ENCODE assay signal across 1 cellular context in the genomic region with DNA sequence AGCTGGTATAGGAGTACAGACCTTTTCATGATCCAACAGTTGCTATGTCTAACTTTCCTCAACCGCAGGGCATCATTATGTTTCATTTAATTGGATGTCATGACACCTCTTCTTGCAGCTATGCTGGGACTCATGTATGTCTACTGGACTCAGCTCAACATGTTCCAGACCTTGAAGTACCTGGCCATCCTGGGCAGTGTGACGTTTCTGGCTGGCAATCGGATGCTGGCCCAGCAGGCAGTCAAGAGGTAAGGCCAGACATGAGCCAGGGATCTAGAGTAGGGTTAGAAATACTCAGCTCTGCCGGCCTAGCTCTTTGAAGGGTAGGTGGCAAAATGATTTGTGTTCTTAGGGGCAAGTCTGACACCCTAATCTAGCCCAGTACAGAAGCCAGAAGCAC.
TF ChIP-seq lines count a peak whose summit lies in the region.

No MANE protein-coding gene starts in this region.

TF ChIP-seq in HepG2, 621 proteins besides CTCF, POLR2A, EP300 and RAD21:
- TF ChIP-seq, protein P1, sequence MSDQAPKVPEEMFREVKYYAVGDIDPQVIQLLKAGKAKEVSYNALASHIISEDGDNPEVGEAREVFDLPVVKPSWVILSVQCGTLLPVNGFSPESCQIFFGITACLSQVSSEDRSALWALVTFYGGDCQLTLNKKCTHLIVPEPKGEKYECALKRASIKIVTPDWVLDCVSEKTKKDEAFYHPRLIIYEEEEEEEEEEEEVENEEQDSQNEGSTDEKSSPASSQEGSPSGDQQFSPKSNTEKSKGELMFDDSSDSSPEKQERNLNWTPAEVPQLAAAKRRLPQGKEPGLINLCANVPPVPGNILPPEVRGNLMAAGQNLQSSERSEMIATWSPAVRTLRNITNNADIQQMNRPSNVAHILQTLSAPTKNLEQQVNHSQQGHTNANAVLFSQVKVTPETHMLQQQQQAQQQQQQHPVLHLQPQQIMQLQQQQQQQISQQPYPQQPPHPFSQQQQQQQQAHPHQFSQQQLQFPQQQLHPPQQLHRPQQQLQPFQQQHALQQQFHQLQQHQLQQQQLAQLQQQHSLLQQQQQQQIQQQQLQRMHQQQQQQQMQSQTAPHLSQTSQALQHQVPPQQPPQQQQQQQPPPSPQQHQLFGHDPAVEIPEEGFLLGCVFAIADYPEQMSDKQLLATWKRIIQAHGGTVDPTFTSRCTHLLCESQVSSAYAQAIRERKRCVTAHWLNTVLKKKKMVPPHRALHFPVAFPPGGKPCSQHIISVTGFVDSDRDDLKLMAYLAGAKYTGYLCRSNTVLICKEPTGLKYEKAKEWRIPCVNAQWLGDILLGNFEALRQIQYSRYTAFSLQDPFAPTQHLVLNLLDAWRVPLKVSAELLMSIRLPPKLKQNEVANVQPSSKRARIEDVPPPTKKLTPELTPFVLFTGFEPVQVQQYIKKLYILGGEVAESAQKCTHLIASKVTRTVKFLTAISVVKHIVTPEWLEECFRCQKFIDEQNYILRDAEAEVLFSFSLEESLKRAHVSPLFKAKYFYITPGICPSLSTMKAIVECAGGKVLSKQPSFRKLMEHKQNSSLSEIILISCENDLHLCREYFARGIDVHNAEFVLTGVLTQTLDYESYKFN (CRISPR knock-in tag; conservative IDR thresholded peaks at IDR 0.05): no peak
- no peak for TF ChIP-seq ZNF180 (CRISPR knock-in tag; IDR thresholded peaks at IDR 0.05; ENCODE audit: borderline replicate concordance, low read depth)
- TF ChIP-seq, protein P2, sequence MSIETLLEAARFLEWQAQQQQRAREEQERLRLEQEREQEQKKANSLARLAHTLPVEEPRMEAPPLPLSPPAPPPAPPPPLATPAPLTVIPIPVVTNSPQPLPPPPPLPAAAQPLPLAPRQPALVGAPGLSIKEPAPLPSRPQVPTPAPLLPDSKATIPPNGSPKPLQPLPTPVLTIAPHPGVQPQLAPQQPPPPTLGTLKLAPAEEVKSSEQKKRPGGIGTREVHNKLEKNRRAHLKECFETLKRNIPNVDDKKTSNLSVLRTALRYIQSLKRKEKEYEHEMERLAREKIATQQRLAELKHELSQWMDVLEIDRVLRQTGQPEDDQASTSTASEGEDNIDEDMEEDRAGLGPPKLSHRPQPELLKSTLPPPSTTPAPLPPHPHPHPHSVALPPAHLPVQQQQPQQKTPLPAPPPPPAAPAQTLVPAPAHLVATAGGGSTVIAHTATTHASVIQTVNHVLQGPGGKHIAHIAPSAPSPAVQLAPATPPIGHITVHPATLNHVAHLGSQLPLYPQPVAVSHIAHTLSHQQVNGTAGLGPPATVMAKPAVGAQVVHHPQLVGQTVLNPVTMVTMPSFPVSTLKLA (IDR thresholded peaks at IDR 0.05): no peak
- TF ChIP-seq, protein P3, sequence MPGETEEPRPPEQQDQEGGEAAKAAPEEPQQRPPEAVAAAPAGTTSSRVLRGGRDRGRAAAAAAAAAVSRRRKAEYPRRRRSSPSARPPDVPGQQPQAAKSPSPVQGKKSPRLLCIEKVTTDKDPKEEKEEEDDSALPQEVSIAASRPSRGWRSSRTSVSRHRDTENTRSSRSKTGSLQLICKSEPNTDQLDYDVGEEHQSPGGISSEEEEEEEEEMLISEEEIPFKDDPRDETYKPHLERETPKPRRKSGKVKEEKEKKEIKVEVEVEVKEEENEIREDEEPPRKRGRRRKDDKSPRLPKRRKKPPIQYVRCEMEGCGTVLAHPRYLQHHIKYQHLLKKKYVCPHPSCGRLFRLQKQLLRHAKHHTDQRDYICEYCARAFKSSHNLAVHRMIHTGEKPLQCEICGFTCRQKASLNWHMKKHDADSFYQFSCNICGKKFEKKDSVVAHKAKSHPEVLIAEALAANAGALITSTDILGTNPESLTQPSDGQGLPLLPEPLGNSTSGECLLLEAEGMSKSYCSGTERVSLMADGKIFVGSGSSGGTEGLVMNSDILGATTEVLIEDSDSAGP (CRISPR knock-in tag; IDR thresholded peaks at IDR 0.05; ENCODE audit: borderline replicate concordance): no peak
- no peak for TF ChIP-seq ADNP (CRISPR knock-in tag; IDR thresholded peaks at IDR 0.05)
- TF ChIP-seq, protein P4, sequence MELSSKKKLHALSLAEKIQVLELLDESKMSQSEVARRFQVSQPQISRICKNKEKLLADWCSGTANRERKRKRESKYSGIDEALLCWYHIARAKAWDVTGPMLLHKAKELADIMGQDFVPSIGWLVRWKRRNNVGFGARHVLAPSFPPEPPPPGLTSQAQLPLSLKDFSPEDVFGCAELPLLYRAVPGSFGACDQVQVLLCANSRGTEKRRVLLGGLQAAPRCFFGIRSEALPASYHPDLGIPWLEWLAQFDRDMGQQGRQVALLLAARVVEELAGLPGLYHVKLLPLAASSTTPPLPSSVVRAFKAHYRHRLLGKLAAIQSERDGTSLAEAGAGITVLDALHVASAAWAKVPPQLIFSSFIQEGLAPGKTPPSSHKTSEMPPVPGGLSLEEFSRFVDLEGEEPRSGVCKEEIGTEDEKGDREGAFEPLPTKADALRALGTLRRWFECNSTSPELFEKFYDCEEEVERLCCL (CRISPR knock-in tag; IDR thresholded peaks at IDR 0.05; ENCODE audit: borderline replicate concordance): no peak
TF ChIP-seq in HepG2: peak in this region for 0.
